In genomic region chr7:44922351-44922694, GRCh38 we compare ENCODE assay signal across 13 cellular contexts. TPM values are rescaled to one million over a fixed set of nuclear protein-coding genes. Genes with fewer than 3 reads are reported as not detected.
DNase-seq lines count a peak whose midpoint lies in the region; ATAC-seq and TF ChIP-seq lines count a peak whose summit lies in the region.
"Had no signal": no experiment of that assay in that cellular context is flagged by ENCODE, and none has a peak within 500 bp of the region (broad histone marks: within the 10 kb centered on the region; RNA-seq: fewer than 3 reads in every experiment).

No MANE protein-coding gene starts in this region.

- peaks cover 14% of the 10 kb centered on the region for H3K4me1 Mint-ChIP-seq in activated CD8-positive, alpha-beta memory T cell treated with anti-CD3 and anti-CD28 coated beads, Interleukin-2, amount 10 ng/mL, durations not matched to agents 7 days and 5 days
- H3K4me1 Mint-ChIP-seq in endodermal cell: no peaks in the 10 kb centered on the region
- peaks cover 12% of the 10 kb centered on the region for H3K4me1 Mint-ChIP-seq in stimulated activated memory B cell treated with anti-CD40 and anti-IgM and Interleukin-4, amounts not matched to agents 10 μg/mL and 1 μg/mL and 100 μg/mL, for 72 hours

- no peak for DNase-seq in activated CD8-positive, alpha-beta memory T cell treated with anti-CD3 and anti-CD28 coated beads, Interleukin-2, amount 10 ng/mL, durations not matched to agents 7 days and 5 days
- no peak for DNase-seq in activated CD8-positive, alpha-beta memory T cell treated with anti-CD3 and anti-CD28 coated beads for 24 hours
- DNase-seq in MM.1S (no peak), endodermal cell (no peak), T-helper 2 cell (no peak), caudate nucleus (lab: John Stamatoyannopoulos, UW) (no peak)
- DNase-seq in central memory CD4-positive, alpha-beta T cell: no peak

- H3K36me3 ChIP-seq in MM.1S (replicated peaks; ENCODE audit: insufficient read depth, low read length) (no peaks in the 10 kb centered on the region), endodermal cell (ENCODE audit: control insufficient read depth, insufficient read depth, low read length) (no peaks in the 10 kb centered on the region)
- H3K36me3 ChIP-seq: tibial artery had no signal

- H2AFZ ChIP-seq in MM.1S (ENCODE audit: low read length): no peak overlapping the region

- TF ChIP-seq CTCF in MM.1S (IDR thresholded peaks at IDR 0.05; ENCODE audit: low read length) (no peak), endodermal cell (conservative IDR thresholded peaks at IDR 0.05) (peak; percentile 5)

- no peak overlapping the region for H3K4me3 Mint-ChIP-seq in activated CD8-positive, alpha-beta memory T cell treated with anti-CD3 and anti-CD28 coated beads, Interleukin-2, amount 10 ng/mL, durations not matched to agents 7 days and 5 days
- no peak overlapping the region for H3K4me3 Mint-ChIP-seq in endodermal cell
- no peak overlapping the region for H3K4me3 Mint-ChIP-seq in stimulated activated memory B cell treated with anti-CD40 and anti-IgM and Interleukin-4, amounts not matched to agents 10 μg/mL and 1 μg/mL and 100 μg/mL, for 72 hours
- H3K4me3 Mint-ChIP-seq: activated naive CD8-positive, alpha-beta T cell treated with anti-CD3 and anti-CD28 coated beads for 36 hours; central memory CD8-positive, alpha-beta T cell had no signal

- H4K20me1 ChIP-seq in MM.1S (ENCODE audit: insufficient read depth, low read length): no peaks in the 10 kb centered on the region

- no peaks in the 10 kb centered on the region for H3F3A ChIP-seq in MM.1S (ENCODE audit: insufficient read depth, low read length)

- ATAC-seq in activated CD8-positive, alpha-beta memory T cell treated with anti-CD3 and anti-CD28 coated beads, Interleukin-2, amount 10 ng/mL, durations not matched to agents 7 days and 5 days: peak; percentile 20
- peak; percentile 41 for ATAC-seq in stimulated activated memory B cell treated with anti-CD40 and anti-IgM and Interleukin-4, amounts not matched to agents 10 μg/mL and 1 μg/mL and 100 μg/mL, for 72 hours

- H3K9me3 ChIP-seq in MM.1S (replicated peaks; ENCODE audit: insufficient read depth, low read length) (no peaks in the 10 kb centered on the region), endodermal cell (ENCODE audit: control insufficient read depth, low read length) (peaks cover 5% of the 10 kb centered on the region)
- H3K9me3 ChIP-seq: mucosa of descending colon, tibial artery had no signal

- H3K27me3 Mint-ChIP-seq in activated CD8-positive, alpha-beta memory T cell treated with anti-CD3 and anti-CD28 coated beads, Interleukin-2, amount 10 ng/mL, durations not matched to agents 7 days and 5 days: peaks cover 8% of the 10 kb centered on the region
- peaks cover 17% of the 10 kb centered on the region for H3K27me3 Mint-ChIP-seq in endodermal cell (ENCODE audit: insufficient read depth)
- peaks cover 1% of the 10 kb centered on the region for H3K27me3 Mint-ChIP-seq in stimulated activated memory B cell treated with anti-CD40 and anti-IgM and Interleukin-4, amounts not matched to agents 10 μg/mL and 1 μg/mL and 100 μg/mL, for 72 hours
- H3K27me3 Mint-ChIP-seq: activated naive CD8-positive, alpha-beta T cell treated with anti-CD3 and anti-CD28 coated beads for 36 hours; central memory CD8-positive, alpha-beta T cell had no signal

- H3K4me1 ChIP-seq in MM.1S (ENCODE audit: low read length) (no peaks in the 10 kb centered on the region), endodermal cell (ENCODE audit: control insufficient read depth, insufficient read depth, low read length) (no peaks in the 10 kb centered on the region)
- H3K4me1 ChIP-seq: Caco-2 had no signal

- WGBS in endodermal cell (ENCODE audit: insufficient coverage in 1 of 2, insufficient read length in 1 of 2), 2 experiments: 75% methylated on average over 7 of the region's 8 CpGs; no CpG with 5 or more reads in 1 of the 2 experiments

- H3K9me2 ChIP-seq in MM.1S (replicated peaks; ENCODE audit: insufficient read depth, low read length): no peaks in the 10 kb centered on the region

- H3K9ac ChIP-seq in MM.1S (ENCODE audit: low read length) (no peak overlapping the region), endodermal cell (ENCODE audit: extremely low read depth, low read length, poor library complexity, severe bottlenecking) (no peak overlapping the region)

- H3K9me3 Mint-ChIP-seq in activated CD8-positive, alpha-beta memory T cell treated with anti-CD3 and anti-CD28 coated beads, Interleukin-2, amount 10 ng/mL, durations not matched to agents 7 days and 5 days (ENCODE audit: low read depth): no peaks in the 10 kb centered on the region
- peaks cover 10% of the 10 kb centered on the region for H3K9me3 Mint-ChIP-seq in endodermal cell
- H3K9me3 Mint-ChIP-seq in stimulated activated memory B cell treated with anti-CD40 and anti-IgM and Interleukin-4, amounts not matched to agents 10 μg/mL and 1 μg/mL and 100 μg/mL, for 72 hours: no peaks in the 10 kb centered on the region
- H3K9me3 Mint-ChIP-seq: activated naive CD8-positive, alpha-beta T cell treated with anti-CD3 and anti-CD28 coated beads for 36 hours; central memory CD8-positive, alpha-beta T cell had no signal

- no peak overlapping the region for H3K27ac ChIP-seq in MM.1S (ENCODE audit: low read length)
- no peak overlapping the region for H3K27ac ChIP-seq in endodermal cell (ENCODE audit: low read depth, low read length)
- no peak overlapping the region for H3K27ac ChIP-seq in caudate nucleus (ENCODE audit: low read depth, low read length)
- H3K27ac ChIP-seq: tibial artery had no signal

- H3K27me3 ChIP-seq in MM.1S (replicated peaks; ENCODE audit: insufficient read depth, low read length) (no peaks in the 10 kb centered on the region), endodermal cell (ENCODE audit: control insufficient read depth, insufficient read depth, low read length, poor library complexity, severe bottlenecking) (no peaks in the 10 kb centered on the region)
- H3K27me3 ChIP-seq: tibial artery had no signal

- H3K79me2 ChIP-seq in MM.1S (ENCODE audit: low read length): no peaks in the 10 kb centered on the region

- peak overlapping the region; percentile 38; the same call in 1 of the 2 replicates for H3K4me2 ChIP-seq in MM.1S (ENCODE audit: low read depth, low read length)

- H3K36me3 Mint-ChIP-seq in activated CD8-positive, alpha-beta memory T cell treated with anti-CD3 and anti-CD28 coated beads, Interleukin-2, amount 10 ng/mL, durations not matched to agents 7 days and 5 days: no peaks in the 10 kb centered on the region
- no peaks in the 10 kb centered on the region for H3K36me3 Mint-ChIP-seq in endodermal cell (ENCODE audit: low read depth)
- H3K36me3 Mint-ChIP-seq in stimulated activated memory B cell treated with anti-CD40 and anti-IgM and Interleukin-4, amounts not matched to agents 10 μg/mL and 1 μg/mL and 100 μg/mL, for 72 hours: no peaks in the 10 kb centered on the region
- H3K36me3 Mint-ChIP-seq: activated naive CD8-positive, alpha-beta T cell treated with anti-CD3 and anti-CD28 coated beads for 36 hours had no signal

- CTCF ChIA-PET in activated CD8-positive, alpha-beta memory T cell treated with anti-CD3 and anti-CD28 coated beads, Interleukin-2, amount 10 ng/mL, durations not matched to agents 7 days and 5 days (lab: Charles Lee): interaction anchor here (0.5 to 7.2 kb wide), 17 partner anchors 9 to 342 kb away, joined by 3 to 93 read pairs (median 4); partner anchors contain the start of genes H2AZ2, NACAD and PURB

- H3K4me3 ChIP-seq in MM.1S (ENCODE audit: low read length): no peak overlapping the region
- no peak overlapping the region for H3K4me3 ChIP-seq in endodermal cell (ENCODE audit: low read length)
- H3K4me3 ChIP-seq: mucosa of descending colon, tibial artery had no signal

- no peak overlapping the region for H3K27ac Mint-ChIP-seq in activated CD8-positive, alpha-beta memory T cell treated with anti-CD3 and anti-CD28 coated beads, Interleukin-2, amount 10 ng/mL, durations not matched to agents 7 days and 5 days
- no peak overlapping the region for H3K27ac Mint-ChIP-seq in endodermal cell
- H3K27ac Mint-ChIP-seq in stimulated activated memory B cell treated with anti-CD40 and anti-IgM and Interleukin-4, amounts not matched to agents 10 μg/mL and 1 μg/mL and 100 μg/mL, for 72 hours: no peak overlapping the region

RNA-seq across cellular contexts. Expression of gene PURB, which starts 37.0 kb away (rescaled TPM):
- 10 to 100 TPM; 33.4 to 35.4 TPM for total RNA-seq in activated CD8-positive, alpha-beta memory T cell treated with anti-CD3 and anti-CD28 coated beads, Interleukin-2, amount 10 ng/mL, durations not matched to agents 7 days and 5 days
- 10 to 100 TPM; 24.7 to 29.8 TPM for total RNA-seq in endodermal cell
- 19.3 TPM for polyA plus RNA-seq in endodermal cell (2013, experiment 1 of 2)
- polyA plus RNA-seq in endodermal cell (2013, experiment 2 of 2): 19.5 TPM

RNA-seq across cellular contexts. Expression of gene MYO1G, which starts 56.5 kb away (rescaled TPM):
- 100 to 1,000 TPM; 502 to 567 TPM for total RNA-seq in activated CD8-positive, alpha-beta memory T cell treated with anti-CD3 and anti-CD28 coated beads, Interleukin-2, amount 10 ng/mL, durations not matched to agents 7 days and 5 days
- total RNA-seq in endodermal cell: under 1 TPM; 0.11 to 0.33 TPM
- polyA plus RNA-seq in endodermal cell (2013, experiment 1 of 2): 0.07 TPM
- polyA plus RNA-seq in endodermal cell (2013, experiment 2 of 2): 0.12 TPM

Comparison
In these comparisons a context has a peak if more than half of its experiments do, and no peak if none do; other contexts are left out.
1. RNA of gene MYO1G, which starts 56.5 kb away (total RNA-seq): 502 to 567 TPM in activated CD8-positive, alpha-beta memory T cell treated with anti-CD3 and anti-CD28 coated beads, Interleukin-2, amount 10 ng/mL, durations not matched to agents 7 days and 5 days; 0.11 to 0.33 TPM in endodermal cell; every median in the first group is over 100 times any median in the second.